In the genomic region with DNA sequence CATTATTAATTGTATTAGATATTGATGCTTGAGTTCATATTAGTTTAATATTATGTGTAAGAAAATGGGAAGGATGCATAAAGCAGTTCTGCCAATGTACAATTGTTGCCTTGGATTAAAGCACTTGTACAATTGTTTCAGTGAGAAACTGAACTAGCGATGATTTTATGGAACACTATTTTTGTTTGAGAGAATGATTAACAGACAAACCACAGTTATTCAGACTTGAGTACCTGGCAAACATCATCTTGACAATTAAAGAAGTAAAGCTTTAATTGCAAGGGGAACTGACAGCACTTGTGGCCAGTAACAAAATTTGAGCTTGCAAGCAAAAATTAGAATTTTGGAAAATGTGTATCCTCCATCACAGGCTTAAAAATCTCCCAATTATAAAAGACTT, we compare ENCODE assay signal across 26 cellular contexts.
"Had no signal": no experiment of that assay in that cellular context is flagged by ENCODE, and none has a peak within 500 bp of the region (broad histone marks: within the 10 kb centered on the region; RNA-seq: fewer than 3 reads in every experiment).

No MANE protein-coding gene starts in this region.

- H3K4me3 ChIP-seq: coronary artery, dorsolateral prefrontal cortex, esophagus muscularis mucosa, gastroesophageal sphincter had no signal

- DNase-seq: activated CD4-positive, alpha-beta memory T cell treated with anti-CD3 and anti-CD28 coated beads for 36 hours; activated CD4-positive, alpha-beta T cell treated with anti-CD3 and anti-CD28 coated beads for 36 hours; activated CD4-positive, alpha-beta T cell treated with anti-CD3 and anti-CD28 coated beads, Interleukin-2, amount 10 ng/mL, durations not matched to agents 24 days and 14 days; activated CD4-positive, CD25-positive, alpha-beta regulatory T cell; activated CD4-positive, CD25-positive, alpha-beta regulatory T cell treated with anti-CD3 and anti-CD28 coated beads, Interleukin-2, amount 50 U/mL, for 72 hours; activated CD8-positive, alpha-beta memory T cell treated with anti-CD3 and anti-CD28 coated beads, Interleukin-2, amount 10 ng/mL, durations not matched to agents 7 days and 5 days; activated CD8-positive, alpha-beta memory T cell treated with anti-CD3 and anti-CD28 coated beads, Interleukin-2, amount 50 U/mL, for 4 hours; activated CD8-positive, alpha-beta T cell treated with anti-CD3 and anti-CD28 coated beads, Interleukin-2, amount 10 ng/mL, durations not matched to agents 7 days and 5 days; activated effector memory CD4-positive, alpha-beta T cell treated with Interleukin-2 at 50 U/mL for 16 hours; activated gamma-delta T cell treated with Interleukin-2 at 50 U/mL for 16 hours; activated naive CD4-positive, alpha-beta T cell treated with anti-CD3 and anti-CD28 coated beads, Interleukin-2, amount 50 U/mL, for 16 hours; activated naive CD4-positive, alpha-beta T cell treated with Interleukin-2 at 50 U/mL for 16 hours; activated T-cell treated with anti-CD3 and anti-CD28 coated beads, Interleukin-2, amount 50 U/mL, for 1 hour; activated T-cell treated with anti-CD3 and anti-CD28 coated beads, Interleukin-2, amount 50 U/mL, for 48 hours; amniotic stem cell; anterior cingulate cortex; brain microvascular endothelial cell; dorsolateral prefrontal cortex; effector memory CD4-positive, alpha-beta T cell; endodermal cell; erythroblast; foreskin melanocyte; T-helper 2 cell had no signal
